8 cellular contexts compared by ENCODE assay signal in the genomic region with DNA sequence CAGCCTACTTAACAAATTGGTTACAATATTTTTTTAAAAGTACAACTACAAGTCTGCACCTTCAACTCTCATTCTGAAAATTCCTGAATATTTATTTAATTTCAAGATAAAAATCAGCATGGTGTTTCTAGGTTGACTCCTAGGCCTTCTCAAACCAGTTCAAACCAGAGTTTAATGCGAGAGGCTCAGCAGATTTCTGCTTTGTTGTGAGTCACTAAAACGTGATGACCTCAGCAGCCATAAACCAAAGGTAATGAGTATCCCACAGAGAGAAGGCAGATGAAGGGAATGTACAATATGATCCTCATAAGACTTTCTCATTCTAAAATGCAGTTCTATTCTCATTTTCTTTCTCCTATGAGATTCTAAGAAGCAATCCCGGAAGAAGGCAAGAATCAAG. TPM values are rescaled to one million over a fixed set of nuclear protein-coding genes. Genes with fewer than 3 reads are reported as not detected.
A peak's percentile ranks its signal among the peaks of the same experiment; 100 is the strongest.
DNase-seq lines count a peak whose midpoint lies in the region; ATAC-seq and TF ChIP-seq lines count a peak whose summit lies in the region.

No MANE protein-coding gene starts in this region.

- peaks cover 37% of the 10 kb centered on the region for H3K4me1 Mint-ChIP-seq in brain

- peak overlapping the region; percentile 42 for H2AFZ ChIP-seq in ACC112 (ENCODE audit: low read length, unreplicated experiment)
- no peak overlapping the region for H2AFZ ChIP-seq in OCI-LY1 (ENCODE audit: low read length)

- H3K4me2 ChIP-seq in OCI-LY1 (ENCODE audit: low read length) = peak overlapping the region; percentile 97

- H3K27ac ChIP-seq in ACC112 (ENCODE audit: low read depth, low read length) = peak overlapping the region; percentile 90
- H3K27ac ChIP-seq in OCI-LY1 (ENCODE audit: low read depth, low read length, poor library complexity, severe bottlenecking) = peak overlapping the region; percentile 43
- no peak overlapping the region for H3K27ac ChIP-seq in lower lobe of right lung

- H3K4me3 Mint-ChIP-seq in brain = peak overlapping the region; percentile 91 to 95 (median 93)

- H3K79me2 ChIP-seq in ACC112 (ENCODE audit: control insufficient read depth, insufficient read depth, low read length, unreplicated experiment) (peaks cover 48% of the 10 kb centered on the region), OCI-LY1 (ENCODE audit: insufficient read depth, low read length) (peaks cover 23% of the 10 kb centered on the region)

- no peaks in the 10 kb centered on the region for H3F3A ChIP-seq in OCI-LY1 (ENCODE audit: insufficient read depth, low read length)

- peaks cover 15% of the 10 kb centered on the region for H3K36me3 ChIP-seq in ACC112 (ENCODE audit: insufficient read depth, low read length)
- peaks cover 21% of the 10 kb centered on the region for H3K36me3 ChIP-seq in OCI-LY1 (ENCODE audit: insufficient read depth, low read length)
- peaks cover 34% of the 10 kb centered on the region for H3K36me3 ChIP-seq in lower lobe of right lung

- H3K4me3 ChIP-seq in ACC112 (ENCODE audit: low read depth, low read length) (peak overlapping the region; percentile 94), GM08714 (ENCODE audit: low read length) (peak overlapping the region; percentile 83; the same call in 1 of the 2 replicates), OCI-LY1 (ENCODE audit: low read depth, low read length, poor library complexity, severe bottlenecking) (peak overlapping the region; percentile 91), lower lobe of right lung (peak overlapping the region; percentile 90)

- H3K9me2 ChIP-seq in OCI-LY1 (ENCODE audit: low read depth, low read length) = no peaks in the 10 kb centered on the region

- H3K4me1 ChIP-seq in ACC112 (ENCODE audit: control insufficient read depth, insufficient read depth, low read length, unreplicated experiment) (peaks cover 11% of the 10 kb centered on the region), OCI-LY1 (ENCODE audit: insufficient read depth, low read length, severe bottlenecking) (peaks cover 22% of the 10 kb centered on the region), lower lobe of right lung (peaks cover 38% of the 10 kb centered on the region)

- peak overlapping the region; percentile 90 for H3K9ac ChIP-seq in OCI-LY1 (ENCODE audit: low read length)

- TF ChIP-seq CTCF in OCI-LY1 (IDR thresholded peaks at IDR 0.05; ENCODE audit: low read length) (no peak), brain (conservative IDR thresholded peaks at IDR 0.05) (no peak), lower lobe of right lung (IDR thresholded peaks at IDR 0.05) (no peak)

- ATAC-seq in lower lobe of right lung = no peak
- no peak for ATAC-seq in HG03135 (IDR thresholded peaks at IDR 0.05; ENCODE audit: unreplicated experiment)

- DNase-seq in lower lobe of right lung = no peak
- DNase-seq in NCI-H526 treated with DMSO at 0.1 percent for 48 hours (lab: John Stamatoyannopoulos, UW) = no peak
- no peak for DNase-seq in NCI-H1436 (lab: John Stamatoyannopoulos, UW)

- intact Hi-C loops in lower lobe of right lung (cut with DNase I) = no loop called here

- H3K9me3 Mint-ChIP-seq in brain = peaks cover 0 to 4% (median 0%) of the 10 kb centered on the region in 5 experiments

- peaks cover 5% of the 10 kb centered on the region; the same call in 1 of the 2 replicates for H3K27me3 ChIP-seq in ACC112 (ENCODE audit: insufficient read depth, low read length)
- no peaks in the 10 kb centered on the region for H3K27me3 ChIP-seq in OCI-LY1 (ENCODE audit: insufficient read depth, low read length)
- H3K27me3 ChIP-seq in lower lobe of right lung (ENCODE audit: low read depth) = no peaks in the 10 kb centered on the region

- peaks cover 10% of the 10 kb centered on the region for H3K27me3 Mint-ChIP-seq in brain

- H3K36me3 Mint-ChIP-seq in brain = peaks cover 26% of the 10 kb centered on the region

- H3K9me3 ChIP-seq in OCI-LY1 (ENCODE audit: low read length) = no peaks in the 10 kb centered on the region
- H3K9me3 ChIP-seq in lower lobe of right lung = no peaks in the 10 kb centered on the region

- H3K27ac Mint-ChIP-seq in brain = peak overlapping the region; percentile 74 to 96 (median 91)

- H4K20me1 ChIP-seq in OCI-LY1 (ENCODE audit: insufficient read depth, low read length) = no peaks in the 10 kb centered on the region

RNA-seq across cellular contexts. Expression of a gene that starts 1.5 kb away (rescaled TPM):
- polyA plus RNA-seq in brain (ENCODE audit: insufficient read depth, low read depth, low replicate concordance) = 11.1 TPM
- 25.4 TPM for total RNA-seq in lower lobe of right lung

RNA-seq across cellular contexts. Expression of a gene that starts 15.1 kb away (rescaled TPM):
- polyA plus RNA-seq in brain (ENCODE audit: insufficient read depth, low read depth, low replicate concordance) = not detected
- total RNA-seq in lower lobe of right lung = not detected
